ENCODE assay signal across 19 cellular contexts in genomic region chr12:68842123-68842522, GRCh38. TPM values are rescaled to one million over a fixed set of nuclear protein-coding genes. Genes with fewer than 3 reads are reported as not detected.
DNase-seq lines count a peak whose midpoint lies in the region; ATAC-seq, FAIRE-seq and TF ChIP-seq lines count a peak whose summit lies in the region.
"Had no signal": no experiment of that assay in that cellular context is flagged by ENCODE, and none has a peak within 500 bp of the region (broad histone marks: within the 10 kb centered on the region; RNA-seq: fewer than 3 reads in every experiment).

No MANE protein-coding gene starts in this region.

- no peak for DNase-seq in activated naive CD8-positive, alpha-beta T cell treated with anti-CD3 and anti-CD28 coated beads for 36 hours
- DNase-seq in GM12891 (ENCODE audit: insufficient read length, low spot score), result no peak
- peak; percentile 73 to 75 for DNase-seq in SJSA1 (ENCODE audit: low read depth in 1 of 2, low spot score in 2 of 2)
- no peak for DNase-seq in cerebellar cortex (ENCODE audit: low spot score)
- DNase-seq in NCI-H2196 treated with DMSO at 0.1 percent for 48 hours (lab: John Stamatoyannopoulos, UW; ENCODE audit: unreplicated experiment), result no peak
- no peak for DNase-seq in omental fat pad (ENCODE audit: low spot score)
- DNase-seq: C1 segment of cervical spinal cord; CD4-positive, alpha-beta memory T cell; DMS153; DMS79 treated with DMSO at 0.1 percent for 48 hours; EL had no signal

- peaks cover 3% of the 10 kb centered on the region for H3K4me1 Mint-ChIP-seq in activated naive CD8-positive, alpha-beta T cell (ENCODE audit: low read depth)
- H3K4me1 Mint-ChIP-seq in activated naive CD8-positive, alpha-beta T cell treated with anti-CD3 and anti-CD28 coated beads for 36 hours, result no peaks in the 10 kb centered on the region
- H3K4me1 Mint-ChIP-seq: B cell had no signal

- H3K27me3 ChIP-seq in SJSA1 (replicated peaks), result no peaks in the 10 kb centered on the region

- no peak overlapping the region for H3K27ac ChIP-seq in SJSA1

- no peak for TF ChIP-seq CTCF in omental fat pad (IDR thresholded peaks at IDR 0.05)

- peaks cover 87% of the 10 kb centered on the region for H3K36me3 ChIP-seq in SJSA1

- TF ChIP-seq POLR2A in GM12891 (IDR thresholded peaks at IDR 0.05; ENCODE audit: low read depth, low read length), result peak; percentile 82

- peaks cover 16% of the 10 kb centered on the region for H3K36me3 Mint-ChIP-seq in activated naive CD8-positive, alpha-beta T cell
- H3K36me3 Mint-ChIP-seq in activated naive CD8-positive, alpha-beta T cell treated with anti-CD3 and anti-CD28 coated beads for 36 hours, result peaks cover 28% of the 10 kb centered on the region

- H3K27me3 Mint-ChIP-seq in activated naive CD8-positive, alpha-beta T cell, result no peaks in the 10 kb centered on the region
- H3K27me3 Mint-ChIP-seq in activated naive CD8-positive, alpha-beta T cell treated with anti-CD3 and anti-CD28 coated beads for 36 hours, result no peaks in the 10 kb centered on the region
- H3K27me3 Mint-ChIP-seq: B cell; CD4-positive, alpha-beta memory T cell had no signal

- H3K4me3 ChIP-seq in SJSA1, result no peak overlapping the region
- H3K4me3 ChIP-seq: HAP-1 had no signal

- no peaks in the 10 kb centered on the region for H3K9me3 ChIP-seq in SJSA1 (replicated peaks)
- H3K9me3 ChIP-seq: HAP-1 had no signal

- peak overlapping the region; percentile 50 for H3K27ac Mint-ChIP-seq in activated naive CD8-positive, alpha-beta T cell
- no peak overlapping the region for H3K27ac Mint-ChIP-seq in activated naive CD8-positive, alpha-beta T cell treated with anti-CD3 and anti-CD28 coated beads for 36 hours
- H3K27ac Mint-ChIP-seq: B cell had no signal

- no peak overlapping the region for H3K4me3 Mint-ChIP-seq in activated naive CD8-positive, alpha-beta T cell
- H3K4me3 Mint-ChIP-seq in activated naive CD8-positive, alpha-beta T cell treated with anti-CD3 and anti-CD28 coated beads for 36 hours, result no peak overlapping the region
- H3K4me3 Mint-ChIP-seq: B cell; CD4-positive, alpha-beta memory T cell had no signal

- H3K4me1 ChIP-seq in SJSA1 (replicated peaks), result no peaks in the 10 kb centered on the region

- ATAC-seq in omental fat pad (ENCODE audit: low FRiP score), result no peak

- no peaks in the 10 kb centered on the region for H3K9me3 Mint-ChIP-seq in activated naive CD8-positive, alpha-beta T cell (ENCODE audit: low read depth)
- H3K9me3 Mint-ChIP-seq in activated naive CD8-positive, alpha-beta T cell treated with anti-CD3 and anti-CD28 coated beads for 36 hours, result no peaks in the 10 kb centered on the region
- H3K9me3 Mint-ChIP-seq: CD4-positive, alpha-beta memory T cell had no signal

- FAIRE-seq in GM12891 (lab: Jason Lieb, UNC), result no peak
- FAIRE-seq: D721Med, GM12892, GM19239, H1, HTR-8/SVneo had no signal

TF ChIP-seq in GM12891, 5 proteins besides CTCF, POLR2A, EP300 and RAD21:
- TF ChIP-seq POU2F2 (IDR thresholded peaks at IDR 0.05; ENCODE audit: low read depth, low read length), result no peak
- TF ChIP-seq POLR2AphosphoS5 (IDR thresholded peaks at IDR 0.05; ENCODE audit: low read depth, low read length), result peak; percentile 83

RNA-seq across cellular contexts. Expression of gene MDM2, which starts 34.1 kb away (rescaled TPM):
- 100 to 1,000 TPM; 152 to 158 TPM for total RNA-seq in activated naive CD8-positive, alpha-beta T cell treated with anti-CD3 and anti-CD28 coated beads for 36 hours
- polyA plus RNA-seq in GM12891 (2012; ENCODE audit: low read depth, missing spikeins), result 44.7 TPM
- 2,133 and 2,408 TPM in 2 replicates for total RNA-seq in SJSA1 (2014; rRNA removed; shearing (Covaris generic))
- 10 to 100 TPM; 44.3 to 84.2 (median 70.1) TPM for total RNA-seq in omental fat pad

Comparison
In these comparisons a context has a peak if more than half of its experiments do, and no peak if none do; other contexts are left out.
1. DNase-seq: peak in SJSA1 (2 of 2); none in activated naive CD8-positive, alpha-beta T cell treated with anti-CD3 and anti-CD28 coated beads for 36 hours (single experiment), GM12891 (single experiment), cerebellar cortex (single experiment), NCI-H2196 treated with DMSO at 0.1 percent for 48 hours (single experiment) and omental fat pad (single experiment).
2. RNA of gene MDM2, which starts 34.1 kb away (total RNA-seq): 2,133 to 2,408 TPM in SJSA1; 152 to 158 TPM in activated naive CD8-positive, alpha-beta T cell treated with anti-CD3 and anti-CD28 coated beads for 36 hours and 44.3 to 84.2 TPM in omental fat pad; every median in the first group is over 10 times any median in the second.